In the genomic region with DNA sequence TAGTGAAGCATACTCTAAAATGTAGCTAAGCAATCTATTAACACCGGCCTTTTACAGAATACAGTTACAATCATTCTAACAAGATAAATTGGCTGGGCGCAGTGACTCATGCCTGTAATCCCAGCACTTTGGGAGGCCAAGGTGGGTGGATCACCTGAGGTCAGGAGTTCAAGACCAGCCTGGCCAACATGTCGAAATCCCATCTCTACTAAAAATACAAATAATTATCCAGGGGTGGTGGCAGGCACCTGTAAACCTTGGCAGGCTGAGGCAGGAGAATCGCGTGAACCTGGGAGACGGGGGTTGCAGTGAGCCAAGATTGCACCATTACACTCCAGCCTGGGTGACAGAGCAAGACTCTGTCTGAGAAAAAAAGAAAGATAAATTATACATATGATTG, we compare ENCODE assay signal across 3 cellular contexts. TPM values are rescaled to one million over a fixed set of nuclear protein-coding genes. Genes with fewer than 3 reads are reported as not detected.
"Had no signal": no experiment of that assay in that cellular context is flagged by ENCODE, and none has a peak within 500 bp of the region (broad histone marks: within the 10 kb centered on the region; RNA-seq: fewer than 3 reads in every experiment).

No MANE protein-coding gene starts in this region.

RNA-seq across cellular contexts. Expression of a gene that starts 24.6 kb away (rescaled TPM):
- total RNA-seq: activated naive CD4-positive, alpha-beta T cell treated with anti-CD3 and anti-CD28 coated beads for 36 hours; cardiac septum had no signal
- polyA plus RNA-seq: cardiac muscle cell had no signal
